1 cellular context compared by ENCODE assay signal in genomic region chrX:19065535-19065934, GRCh38.
TF ChIP-seq lines count a peak whose summit lies in the region.

No MANE protein-coding gene starts in this region.

TF ChIP-seq in WTC11, 78 proteins besides CTCF, POLR2A, EP300 and RAD21 (continued from another document):
- TF ChIP-seq E2F5 (CRISPR knock-in tag; IDR thresholded peaks at IDR 0.05) (no peak), FOXP1 (CRISPR knock-in tag; IDR thresholded peaks at IDR 0.05; ENCODE audit: borderline replicate concordance) (no peak), ZNF671 (CRISPR knock-in tag; IDR thresholded peaks at IDR 0.05) (no peak), TEAD4 (CRISPR knock-in tag; IDR thresholded peaks at IDR 0.05) (no peak), USF2 (CRISPR knock-in tag; IDR thresholded peaks at IDR 0.05) (no peak)
